Comparison of ENCODE assay signal across 1 cellular context in genomic region chr3:49411968-49412631, GRCh38.
A peak's percentile ranks its signal among the peaks of the same experiment; 100 is the strongest.
TF ChIP-seq lines count a peak whose summit lies in the region.

Gene RHOA (minus strand): TSS chr3:49411976. CDS start chr3:49375589, 36,387 bp downstream.
Gene TCTA (plus strand): TSS chr3:49412423. CDS start chr3:49412427, 4 bp downstream.

TF ChIP-seq in HepG2, 621 proteins besides CTCF, POLR2A, EP300 and RAD21 (continued from another document and continues in another):
- TF ChIP-seq ARID3A (IDR thresholded peaks at IDR 0.05; ENCODE audit: low read depth, low read length) (peak; percentile 60; the same call in 1 of the 2 replicates), CBFB (CRISPR knock-in tag; IDR thresholded peaks at IDR 0.05) (no peak), MXI1 (IDR thresholded peaks at IDR 0.05; ENCODE audit: borderline replicate concordance, low read depth, low read length) (peak; percentile 88; the same call in 2 of the 3 replicates), ZC3H4 (CRISPR knock-in tag; IDR thresholded peaks at IDR 0.05; ENCODE audit: borderline replicate concordance) (peak; percentile 44; the same call in 1 of the 2 replicates), RFXAP (CRISPR knock-in tag; IDR thresholded peaks at IDR 0.05; ENCODE audit: borderline replicate concordance) (peak; percentile 65; the same call in 1 of the 2 replicates), LRRFIP1 (CRISPR knock-in tag; conservative IDR thresholded peaks at IDR 0.05) (no peak), ZNF234 (CRISPR knock-in tag; conservative IDR thresholded peaks at IDR 0.05) (no peak), NFYC (CRISPR knock-in tag; IDR thresholded peaks at IDR 0.05) (peak; percentile 82), ZNF318 (CRISPR knock-in tag; IDR thresholded peaks at IDR 0.05) (no peak), TBX2 (CRISPR knock-in tag; IDR thresholded peaks at IDR 0.05; ENCODE audit: borderline replicate concordance) (peak; percentile 89), ZBTB20 (CRISPR knock-in tag; IDR thresholded peaks at IDR 0.05; ENCODE audit: borderline replicate concordance, low read depth) (peak; percentile 49; the same call in 1 of the 2 replicates), CENPBD1 (CRISPR knock-in tag; IDR thresholded peaks at IDR 0.05; ENCODE audit: borderline replicate concordance, low read depth) (no peak), KMT2A (CRISPR knock-in tag; IDR thresholded peaks at IDR 0.05) (peak; percentile 86), ZNF547 (CRISPR knock-in tag; IDR thresholded peaks at IDR 0.05) (peak; percentile 66; the same call in 1 of the 2 replicates), ZNF367 (CRISPR knock-in tag; IDR thresholded peaks at IDR 0.05; ENCODE audit: borderline replicate concordance) (no peak; the same call in 1 of the 2 replicates), TGIF2 (CRISPR knock-in tag; IDR thresholded peaks at IDR 0.05) (peak; percentile 86), ZNF160 (CRISPR knock-in tag; IDR thresholded peaks at IDR 0.05) (no peak), HMG20A (CRISPR knock-in tag; IDR thresholded peaks at IDR 0.05; ENCODE audit: borderline replicate concordance) (peak; percentile 42; the same call in 1 of the 2 replicates), ZNF563 (CRISPR knock-in tag; IDR thresholded peaks at IDR 0.05) (no peak), ZFP82 (CRISPR knock-in tag; IDR thresholded peaks at IDR 0.05; ENCODE audit: borderline replicate concordance) (no peak; the same call in 1 of the 2 replicates), ZNF180 (CRISPR knock-in tag; IDR thresholded peaks at IDR 0.05; ENCODE audit: borderline replicate concordance, low read depth) (no peak), ZNF788 (CRISPR knock-in tag; IDR thresholded peaks at IDR 0.05; ENCODE audit: borderline replicate concordance) (peak; percentile 76; the same call in 1 of the 2 replicates), EED (CRISPR knock-in tag; IDR thresholded peaks at IDR 0.05) (peak; percentile 69; the same call in 1 of the 2 replicates), CHD4 (IDR thresholded peaks at IDR 0.05; ENCODE audit: borderline replicate concordance, low read length) (no peak), KLF16 (CRISPR knock-in tag; IDR thresholded peaks at IDR 0.05) (peak in 1 of 2 experiments; percentile 71; a peak in 2 of 4 replicates), ARID5B (CRISPR knock-in tag; IDR thresholded peaks at IDR 0.05) (peak; percentile 64; the same call in 1 of the 2 replicates), ETV6 (CRISPR knock-in tag; conservative IDR thresholded peaks at IDR 0.05) (no peak; the same call in 1 of the 2 replicates), DZIP1 (CRISPR knock-in tag; IDR thresholded peaks at IDR 0.05) (no peak; the same call in 1 of the 2 replicates), GTF2F1 (IDR thresholded peaks at IDR 0.05; ENCODE audit: low read length) (peak; percentile 60), TAF1 (CRISPR knock-in tag; IDR thresholded peaks at IDR 0.05) (peak; percentile 89), IKZF1 (IDR thresholded peaks at IDR 0.05) (no peak), ZSCAN9 (CRISPR knock-in tag; IDR thresholded peaks at IDR 0.05; ENCODE audit: borderline replicate concordance) (peak; percentile 80; the same call in 1 of the 2 replicates)
